Comparison of ENCODE assay signal across 12 cellular contexts in the genomic region with DNA sequence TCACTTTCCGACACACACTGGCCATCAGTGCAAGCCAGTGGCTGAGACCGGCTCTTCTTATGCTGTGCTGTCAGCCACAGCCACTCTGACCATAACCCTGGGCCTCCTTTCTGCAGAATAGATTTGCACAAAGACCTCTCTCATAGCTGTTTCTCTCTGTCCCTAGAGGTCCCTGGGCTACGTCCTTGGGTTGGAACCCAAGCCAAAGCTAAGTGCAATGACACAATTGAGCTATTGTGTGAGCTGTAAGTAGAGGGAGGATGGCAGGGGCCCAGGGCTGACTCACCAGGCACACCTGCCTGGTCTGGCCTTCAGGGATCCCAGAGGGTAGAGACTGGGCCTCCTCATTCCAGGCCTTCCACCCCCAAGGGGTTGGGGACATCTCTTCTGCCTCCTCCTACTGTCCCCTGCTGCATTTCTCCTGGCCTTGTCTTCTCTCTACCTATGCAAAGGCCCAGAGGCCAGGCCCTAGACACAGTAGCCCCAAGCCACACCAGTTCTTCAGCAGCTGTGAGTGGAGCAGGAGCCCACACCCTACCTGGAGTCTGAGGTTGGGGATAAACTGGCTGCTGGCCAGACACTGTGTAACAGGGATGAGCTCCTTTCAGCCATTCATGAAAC.
DNase-seq lines count a peak whose midpoint lies in the region; ATAC-seq and TF ChIP-seq lines count a peak whose summit lies in the region.
"Had no signal": no experiment of that assay in that cellular context is flagged by ENCODE, and none has a peak within 500 bp of the region (broad histone marks: within the 10 kb centered on the region; RNA-seq: fewer than 3 reads in every experiment).

No MANE protein-coding gene starts in this region.

- no peak overlapping the region for H4K8ac ChIP-seq in trophoblast cell (ENCODE audit: low read depth, low read length)

- no peaks in the 10 kb centered on the region for H3K79me1 ChIP-seq in trophoblast cell (ENCODE audit: low read length)

- H3K9me3 Mint-ChIP-seq in activated T-cell treated with anti-CD3 and anti-CD28 coated beads, Interleukin-2, amount 50 U/mL, for 72 hours, result peaks cover 9 to 13% of the 10 kb centered on the region in 2 donors
- H3K9me3 Mint-ChIP-seq in activated T-cell treated with anti-CD3 and anti-CD28 coated beads, Interleukin-2, amount 50 U/mL, for 4 hours, result peaks cover 25% of the 10 kb centered on the region

- no peak overlapping the region for H3K18ac ChIP-seq in trophoblast cell (ENCODE audit: low read length)

- H3K27me3 ChIP-seq in transverse colon, result no peaks in the 10 kb centered on the region
- H3K27me3 ChIP-seq in trophoblast cell (ENCODE audit: insufficient read depth, low read length), result no peaks in the 10 kb centered on the region
- H3K27me3 ChIP-seq: ascending aorta, neutrophil had no signal

- no peak overlapping the region for H3K4me3 ChIP-seq in transverse colon
- H3K4me3 ChIP-seq in trophoblast cell (ENCODE audit: low read depth, low read length), result no peak overlapping the region
- H3K4me3 ChIP-seq: ascending aorta had no signal

- H3K4me1 ChIP-seq in transverse colon, result no peaks in the 10 kb centered on the region
- H3K4me1 ChIP-seq in trophoblast cell (ENCODE audit: control insufficient read depth in 1 of 2, insufficient read depth in 2 of 2, low read length in 2 of 2), result no peaks in the 10 kb centered on the region
- H3K4me1 ChIP-seq: ascending aorta had no signal

- H3K14ac ChIP-seq in trophoblast cell (ENCODE audit: low read length), result no peak overlapping the region

- H3K79me2 ChIP-seq in trophoblast cell (ENCODE audit: control insufficient read depth, insufficient read depth, low read length, poor library complexity), result no peaks in the 10 kb centered on the region

- H3K36me3 Mint-ChIP-seq in activated T-cell treated with anti-CD3 and anti-CD28 coated beads, Interleukin-2, amount 50 U/mL, for 72 hours (ENCODE audit: insufficient read depth in 2 of 2), result peaks cover 8 to 12% of the 10 kb centered on the region in 2 donors
- H3K36me3 Mint-ChIP-seq in activated T-cell treated with anti-CD3 and anti-CD28 coated beads, Interleukin-2, amount 50 U/mL, for 4 hours (ENCODE audit: insufficient read depth), result peaks cover 5% of the 10 kb centered on the region

- no peak overlapping the region for H3K23ac ChIP-seq in trophoblast cell (ENCODE audit: low read length)

- no peak for TF ChIP-seq POLR2A in transverse colon (IDR thresholded peaks at IDR 0.05)

- peak; percentile 30 to 42 for ATAC-seq in activated T-cell treated with anti-CD3 and anti-CD28 coated beads, Interleukin-2, amount 50 U/mL, for 72 hours (replicated peaks in 1 of 2)
- ATAC-seq in activated T-cell treated with anti-CD3 and anti-CD28 coated beads, Interleukin-2, amount 50 U/mL, for 4 hours, result no peak
- ATAC-seq in left ventricle myocardium superior, result peak; percentile 95

- no peak overlapping the region for H2BK5ac ChIP-seq in trophoblast cell (ENCODE audit: low read depth, low read length, poor library complexity)

- in situ Hi-C loops in transverse colon (cut with MboI; ENCODE audit: low pct_ligation_motif_present in 1 of 4, low pct_unique_long_range_greater_than_20kb in 1 of 4, low sequenced_read_pairs in 3 of 4), result no loop called here

- no peak for TF ChIP-seq CTCF in transverse colon (IDR thresholded peaks at IDR 0.05)

- peaks cover 37% of the 10 kb centered on the region for H3K4me1 Mint-ChIP-seq in activated T-cell treated with anti-CD3 and anti-CD28 coated beads, Interleukin-2, amount 50 U/mL, for 72 hours (ENCODE audit: low read depth)
- peaks cover 27% of the 10 kb centered on the region for H3K4me1 Mint-ChIP-seq in activated T-cell treated with anti-CD3 and anti-CD28 coated beads, Interleukin-2, amount 50 U/mL, for 4 hours (ENCODE audit: low read depth)

- H2BK120ac ChIP-seq in trophoblast cell (ENCODE audit: insufficient read depth, low read length, poor library complexity), result no peak overlapping the region

- H4K12ac ChIP-seq in trophoblast cell (ENCODE audit: low read depth, low read length), result no peak overlapping the region

- no peak overlapping the region for H4K91ac ChIP-seq in trophoblast cell (ENCODE audit: low read depth, low read length)

- H2BK12ac ChIP-seq in trophoblast cell (ENCODE audit: low read length), result no peak overlapping the region

- H3K4ac ChIP-seq in trophoblast cell (ENCODE audit: low read depth, low read length), result no peak overlapping the region

- H3K36me3 ChIP-seq in transverse colon, result no peaks in the 10 kb centered on the region
- no peaks in the 10 kb centered on the region for H3K36me3 ChIP-seq in trophoblast cell (ENCODE audit: control insufficient read depth in 1 of 2, insufficient read depth in 2 of 2, low read length in 2 of 2)
- H3K36me3 ChIP-seq: ascending aorta, neutrophil had no signal

- H3K27ac ChIP-seq in transverse colon (no peak overlapping the region), trophoblast cell (ENCODE audit: low read depth, low read length) (no peak overlapping the region)
- H3K27ac ChIP-seq: ascending aorta, neutrophil had no signal

- no peak for DNase-seq in activated T-cell treated with anti-CD3 and anti-CD28 coated beads, Interleukin-2, amount 50 U/mL, for 72 hours
- no peak for DNase-seq in activated T-cell treated with anti-CD3 and anti-CD28 coated beads, Interleukin-2, amount 50 U/mL, for 4 hours
- DNase-seq in SW480 (ENCODE audit: low spot score) (peak; percentile 98), left ventricle myocardium superior (peak; percentile 79), transverse colon (peak; percentile 12), dermis blood vessel endothelial cell (no peak), trophoblast cell (no peak), NCI-H2081 treated with DMSO at 0.1 percent for 48 hours (lab: John Stamatoyannopoulos, UW) (no peak)

- H2AFZ ChIP-seq in trophoblast cell (ENCODE audit: insufficient read depth, low read length, poor library complexity), result no peak overlapping the region

- H3K9ac ChIP-seq in trophoblast cell (ENCODE audit: low read length), result no peak overlapping the region

- H3K4me2 ChIP-seq in trophoblast cell (ENCODE audit: low read length), result no peak overlapping the region

- H3K4me3 Mint-ChIP-seq in activated T-cell treated with anti-CD3 and anti-CD28 coated beads, Interleukin-2, amount 50 U/mL, for 72 hours, result no peak overlapping the region
- no peak overlapping the region for H3K4me3 Mint-ChIP-seq in activated T-cell treated with anti-CD3 and anti-CD28 coated beads, Interleukin-2, amount 50 U/mL, for 4 hours
- H3K4me3 Mint-ChIP-seq: activated T-cell treated with anti-CD3 and anti-CD28 coated beads, Interleukin-2, amount 50 U/mL, for 24 hours; stimulated activated naive CD8-positive, alpha-beta T cell treated with anti-CD3 and anti-CD28 coated beads, Interleukin-15, Interleukin-2, amounts not matched to agents 100 ng/mL and 50 ng/mL, for 24 hours had no signal

- 61% methylated on average over 3 of the region's 3 CpGs; no CpG with 5 or more reads in 1 of the 2 donors for WGBS in transverse colon (ENCODE audit: low coverage in 1 of 2), 2 donors
- WGBS in trophoblast cell (ENCODE audit: extremely low coverage, insufficient coverage, insufficient read length), result no CpG with 5 or more reads among the region's 3 CpGs

- TF ChIP-seq EP300 in transverse colon (IDR thresholded peaks at IDR 0.05; ENCODE audit: low read depth), result no peak

- no peaks in the 10 kb centered on the region for H3K27me3 Mint-ChIP-seq in activated T-cell treated with anti-CD3 and anti-CD28 coated beads, Interleukin-2, amount 50 U/mL, for 72 hours (ENCODE audit: low read depth)
- H3K27me3 Mint-ChIP-seq in activated T-cell treated with anti-CD3 and anti-CD28 coated beads, Interleukin-2, amount 50 U/mL, for 4 hours (ENCODE audit: low read depth), result no peaks in the 10 kb centered on the region
- H3K27me3 Mint-ChIP-seq: activated T-cell treated with anti-CD3 and anti-CD28 coated beads, Interleukin-2, amount 50 U/mL, for 24 hours; stimulated activated naive CD8-positive, alpha-beta T cell treated with anti-CD3 and anti-CD28 coated beads, Interleukin-15, Interleukin-2, amounts not matched to agents 100 ng/mL and 50 ng/mL, for 24 hours had no signal

- H3K27ac Mint-ChIP-seq in activated T-cell treated with anti-CD3 and anti-CD28 coated beads, Interleukin-2, amount 50 U/mL, for 72 hours, result no peak overlapping the region
- H3K27ac Mint-ChIP-seq: activated T-cell treated with anti-CD3 and anti-CD28 coated beads, Interleukin-2, amount 50 U/mL, for 24 hours; stimulated activated naive CD8-positive, alpha-beta T cell treated with anti-CD3 and anti-CD28 coated beads, Interleukin-15, Interleukin-2, amounts not matched to agents 100 ng/mL and 50 ng/mL, for 24 hours had no signal

- intact Hi-C loops in left ventricle myocardium superior (cut with micrococcal nuclease), result no loop called here
- intact Hi-C loops in transverse colon (cut with DNase I; ENCODE audit: low total_unique reads), result no loop called here

- H3K9me3 ChIP-seq in transverse colon, result no peaks in the 10 kb centered on the region
- H3K9me3 ChIP-seq in trophoblast cell (ENCODE audit: insufficient read depth, low read depth, low read length), result no peaks in the 10 kb centered on the region

- no peak overlapping the region for H2AK5ac ChIP-seq in trophoblast cell (ENCODE audit: low read length)

Comparison
In these comparisons a context has a peak if more than half of its experiments do, and no peak if none do; other contexts are left out.
1. ATAC-seq: peak in activated T-cell treated with anti-CD3 and anti-CD28 coated beads, Interleukin-2, amount 50 U/mL, for 72 hours (2 of 2) and left ventricle myocardium superior (single experiment); none in activated T-cell treated with anti-CD3 and anti-CD28 coated beads, Interleukin-2, amount 50 U/mL, for 4 hours (0 of 2).
2. DNase-seq: peak in SW480 (single experiment), left ventricle myocardium superior (single experiment) and transverse colon (single experiment); none in activated T-cell treated with anti-CD3 and anti-CD28 coated beads, Interleukin-2, amount 50 U/mL, for 72 hours (0 of 2), activated T-cell treated with anti-CD3 and anti-CD28 coated beads, Interleukin-2, amount 50 U/mL, for 4 hours (single experiment), dermis blood vessel endothelial cell (single experiment), trophoblast cell (0 of 2) and NCI-H2081 treated with DMSO at 0.1 percent for 48 hours (single experiment).